In the genomic region with DNA sequence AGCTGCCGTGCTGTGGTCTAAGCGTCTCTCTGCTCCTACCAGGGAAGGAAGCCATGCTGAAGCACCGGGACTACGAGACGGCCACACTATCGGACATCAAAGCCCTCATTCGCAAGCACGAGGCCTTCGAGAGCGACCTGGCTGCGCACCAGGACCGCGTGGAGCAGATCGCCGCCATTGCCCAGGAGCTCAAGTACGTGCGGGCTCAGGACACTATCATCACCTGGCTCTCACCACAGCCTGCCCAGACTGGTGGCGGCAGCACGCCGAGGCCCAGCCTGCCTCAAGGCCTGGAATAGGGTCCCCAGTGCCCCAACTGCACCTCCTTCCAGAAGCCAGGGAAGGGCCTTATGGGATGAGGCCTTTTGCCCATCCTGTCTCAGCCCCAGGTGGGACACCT, we compare ENCODE assay signal across 17 cellular contexts. TPM values are rescaled to one million over a fixed set of nuclear protein-coding genes. Genes with fewer than 3 reads are reported as not detected.
A peak's percentile ranks its signal among the peaks of the same experiment; 100 is the strongest.
DNase-seq lines count a peak whose midpoint lies in the region; ATAC-seq and TF ChIP-seq lines count a peak whose summit lies in the region.
"Had no signal": no experiment of that assay in that cellular context is flagged by ENCODE, and none has a peak within 500 bp of the region (broad histone marks: within the 10 kb centered on the region; RNA-seq: fewer than 3 reads in every experiment).

No MANE protein-coding gene starts in this region.

- peaks cover 3 to 36% of the 10 kb centered on the region in 2 donors for H3K4me1 ChIP-seq in muscle layer of duodenum (ENCODE audit: control insufficient read depth in 1 of 2, insufficient read depth in 2 of 2, low read length in 2 of 2)

- H3K4me1 Mint-ChIP-seq in chondrocyte (ENCODE audit: low read depth): peaks cover 34% of the 10 kb centered on the region
- H3K4me1 Mint-ChIP-seq in natural killer cell treated with Interleukin-12 subunit alpha and Interleukin-12 subunit beta and Interleukin-15 and Interleukin-18, amount 100 ng/mL, for 72 hours (ENCODE audit: low read depth in 2 of 2): peaks cover 8 to 10% of the 10 kb centered on the region in 2 donors

- DNase-seq in HuH-7 (ENCODE audit: low spot score) (peak; percentile 48), chondrocyte (ENCODE audit: low spot score) (no peak), substantia nigra (lab: John Stamatoyannopoulos, UW) (peak in 3 of 49 donors; percentile 12 to 48 (median 23)), NCI-H748 (lab: John Stamatoyannopoulos, UW; ENCODE audit: unreplicated experiment) (no peak), NCI-H1694 treated with DMSO at 0.1 percent for 48 hours (lab: John Stamatoyannopoulos, UW) (no peak)
- DNase-seq in stimulated activated naive CD4-positive, alpha-beta T cell (lab: John Stamatoyannopoulos, UW): no peak
- DNase-seq in natural killer cell treated with Interleukin-12 subunit alpha and Interleukin-12 subunit beta and Interleukin-15 and Interleukin-18, amount 100 ng/mL, for 72 hours (ENCODE audit: low spot score): no peak
- DNase-seq: DMS79; Kasumi-1; naive thymus-derived CD4-positive, alpha-beta T cell; NCI-H146; NCI-H446; WERI-Rb-1 had no signal

- no peaks in the 10 kb centered on the region for H3K9me3 ChIP-seq in muscle layer of duodenum (ENCODE audit: control insufficient read depth in 1 of 2, low read length in 2 of 2)

- H3K27ac ChIP-seq in muscle layer of duodenum (ENCODE audit: low read length) (peak overlapping the region; percentile 33), substantia nigra (ENCODE audit: low read depth, low read length, poor library complexity, severe bottlenecking) (peak overlapping the region; percentile 99)
- H3K27ac ChIP-seq: WERI-Rb-1 had no signal

- H3K36me3 ChIP-seq in muscle layer of duodenum (ENCODE audit: control insufficient read depth in 1 of 2, insufficient read depth in 2 of 2, low read length in 2 of 2): peaks cover 70 to 95% of the 10 kb centered on the region in 2 donors

- no peak for TF ChIP-seq CTCF in chondrocyte (IDR thresholded peaks at IDR 0.05)

- H3K4me3 Mint-ChIP-seq in chondrocyte (ENCODE audit: unreplicated experiment): no peak overlapping the region
- no peak overlapping the region for H3K4me3 Mint-ChIP-seq in natural killer cell treated with Interleukin-12 subunit alpha and Interleukin-12 subunit beta and Interleukin-15 and Interleukin-18, amount 100 ng/mL, for 72 hours
- H3K4me3 Mint-ChIP-seq: naive thymus-derived CD4-positive, alpha-beta T cell; stimulated activated naive CD8-positive, alpha-beta T cell treated with anti-CD3 and anti-CD28 coated beads, Interleukin-15, Interleukin-2, amounts not matched to agents 100 ng/mL and 50 ng/mL, for 24 hours had no signal

- H3K9me3 Mint-ChIP-seq in chondrocyte (ENCODE audit: low read depth): no peaks in the 10 kb centered on the region
- H3K9me3 Mint-ChIP-seq in natural killer cell treated with Interleukin-12 subunit alpha and Interleukin-12 subunit beta and Interleukin-15 and Interleukin-18, amount 100 ng/mL, for 72 hours: no peaks in the 10 kb centered on the region
- H3K9me3 Mint-ChIP-seq: naive thymus-derived CD4-positive, alpha-beta T cell; stimulated activated naive CD8-positive, alpha-beta T cell treated with anti-CD3 and anti-CD28 coated beads, Interleukin-15, Interleukin-2, amounts not matched to agents 100 ng/mL and 50 ng/mL, for 24 hours had no signal

- H3K27ac Mint-ChIP-seq in chondrocyte (ENCODE audit: unreplicated experiment): peak overlapping the region; percentile 41
- no peak overlapping the region for H3K27ac Mint-ChIP-seq in natural killer cell treated with Interleukin-12 subunit alpha and Interleukin-12 subunit beta and Interleukin-15 and Interleukin-18, amount 100 ng/mL, for 72 hours
- H3K27ac Mint-ChIP-seq: naive thymus-derived CD4-positive, alpha-beta T cell; stimulated activated naive CD8-positive, alpha-beta T cell treated with anti-CD3 and anti-CD28 coated beads, Interleukin-15, Interleukin-2, amounts not matched to agents 100 ng/mL and 50 ng/mL, for 24 hours had no signal

- H3K4me3 ChIP-seq in muscle layer of duodenum (ENCODE audit: low read depth in 1 of 2, low read length in 2 of 2): no peak overlapping the region

- H3K27me3 Mint-ChIP-seq in chondrocyte (ENCODE audit: low read depth): no peaks in the 10 kb centered on the region
- no peaks in the 10 kb centered on the region for H3K27me3 Mint-ChIP-seq in natural killer cell treated with Interleukin-12 subunit alpha and Interleukin-12 subunit beta and Interleukin-15 and Interleukin-18, amount 100 ng/mL, for 72 hours
- H3K27me3 Mint-ChIP-seq: naive thymus-derived CD4-positive, alpha-beta T cell; stimulated activated naive CD8-positive, alpha-beta T cell treated with anti-CD3 and anti-CD28 coated beads, Interleukin-15, Interleukin-2, amounts not matched to agents 100 ng/mL and 50 ng/mL, for 24 hours had no signal

- peaks cover 31% of the 10 kb centered on the region for H3K36me3 Mint-ChIP-seq in chondrocyte (ENCODE audit: low read depth)
- H3K36me3 Mint-ChIP-seq in natural killer cell treated with Interleukin-12 subunit alpha and Interleukin-12 subunit beta and Interleukin-15 and Interleukin-18, amount 100 ng/mL, for 72 hours: no peaks in the 10 kb centered on the region

- H3K27me3 ChIP-seq in muscle layer of duodenum (ENCODE audit: low read depth, low read length): no peaks in the 10 kb centered on the region

- ATAC-seq in natural killer cell treated with Interleukin-12 subunit alpha and Interleukin-12 subunit beta and Interleukin-15 and Interleukin-18, amount 100 ng/mL, for 72 hours: no peak
- ATAC-seq: naive thymus-derived CD4-positive, alpha-beta T cell had no signal

RNA-seq across cellular contexts. Expression of a gene that starts 22.8 kb away (rescaled TPM):
- 0.40 to 0.44 TPM (median 0.44 TPM) in 3 replicates for total RNA-seq in chondrocyte
- total RNA-seq in natural killer cell treated with Interleukin-12 subunit alpha and Interleukin-12 subunit beta and Interleukin-15 and Interleukin-18, amount 100 ng/mL, for 72 hours: 10 to 100 TPM in 1 of 2 donors, 1 to 10 TPM in 1; 3.6 to 10.4 TPM

RNA-seq across cellular contexts. Expression of a gene that starts 51.8 kb away (rescaled TPM):
- total RNA-seq in chondrocyte: not detected in 3 replicates
- not detected for total RNA-seq in natural killer cell treated with Interleukin-12 subunit alpha and Interleukin-12 subunit beta and Interleukin-15 and Interleukin-18, amount 100 ng/mL, for 72 hours
- total RNA-seq: frontal cortex; naive thymus-derived CD4-positive, alpha-beta T cell; OCI-LY7 had no signal
